ENCODE assay signal across 8 cellular contexts in genomic region chr20:23606652-23607049, GRCh38. TPM values are rescaled to one million over a fixed set of nuclear protein-coding genes. Genes with fewer than 3 reads are reported as not detected.
DNase-seq lines count a peak whose midpoint lies in the region; ATAC-seq and TF ChIP-seq lines count a peak whose summit lies in the region.

No MANE protein-coding gene starts in this region.

- POLR2A ChIA-PET in activated CD4-positive, alpha-beta T cell treated with anti-CD3 and anti-CD28 coated beads, Interleukin-2, amount 10 ng/mL, durations not matched to agents 7 days and 5 days (lab: Charles Lee) = no interaction called here

- H3K9me3 ChIP-seq in lung (ENCODE audit: control insufficient read depth in 2 of 2, insufficient read depth in 1 of 2, low read length in 1 of 2) = peaks cover 0 to 2% of the 10 kb centered on the region in 2 donors

- H3K4me1 Mint-ChIP-seq in activated CD4-positive, alpha-beta T cell treated with anti-CD3 and anti-CD28 coated beads, Interleukin-2, amount 10 ng/mL, durations not matched to agents 7 days and 5 days = no peaks in the 10 kb centered on the region

- peaks cover 3% of the 10 kb centered on the region for H3K27me3 Mint-ChIP-seq in activated CD4-positive, alpha-beta T cell treated with anti-CD3 and anti-CD28 coated beads, Interleukin-2, amount 10 ng/mL, durations not matched to agents 7 days and 5 days

- H3K27ac ChIP-seq in lung (ENCODE audit: low read depth in 1 of 2, low read length in 1 of 2) = no peak overlapping the region

- DNase-seq in C1 segment of cervical spinal cord (lab: John Stamatoyannopoulos, UW) (peak in 10 of 14 donors; percentile 25 to 65 (median 38)), GM19238 (ENCODE audit: insufficient read length, low spot score) (peak; percentile 63), NCI-H510A (lab: John Stamatoyannopoulos, UW) (peak; percentile 45), dermis blood vessel endothelial cell (peak; percentile 78), lung (ENCODE audit: low spot score) (peak; percentile 77)
- peak; percentile 75 for DNase-seq in activated CD4-positive, alpha-beta T cell treated with anti-CD3 and anti-CD28 coated beads, Interleukin-2, amount 10 ng/mL, durations not matched to agents 7 days and 5 days
- peak; percentile 55 to 57 for DNase-seq in stimulated activated CD8-positive, alpha-beta memory T cell treated with anti-CD3 and anti-CD28 coated beads, Interleukin-15, amount 100 ng/mL, for 48 hours (ENCODE audit: low read depth in 2 of 2)

- TF ChIP-seq CTCF in lung (IDR thresholded peaks at IDR 0.05; ENCODE audit: control extremely low read depth, extremely low read depth) = peak; percentile 69

- no peak overlapping the region for H3K4me3 ChIP-seq in lung

- no peaks in the 10 kb centered on the region for H3K27me3 ChIP-seq in lung (ENCODE audit: control insufficient read depth, insufficient read depth)

- CTCF ChIA-PET in activated CD4-positive, alpha-beta T cell treated with anti-CD3 and anti-CD28 coated beads, Interleukin-2, amount 10 ng/mL, durations not matched to agents 7 days and 5 days (lab: Charles Lee) = no interaction called here

- peak; percentile 81 for ATAC-seq in HG03378 (IDR thresholded peaks at IDR 0.05; ENCODE audit: unreplicated experiment)
- ATAC-seq in lung (ENCODE audit: insufficient read depth, low FRiP score) = peak; percentile 84

- peaks cover 0 to under 1% of the 10 kb centered on the region in 2 donors for H3K4me1 ChIP-seq in lung (ENCODE audit: control insufficient read depth in 2 of 2, insufficient read depth in 2 of 2, low read length in 2 of 2)

- no peaks in the 10 kb centered on the region for H3K36me3 Mint-ChIP-seq in activated CD4-positive, alpha-beta T cell treated with anti-CD3 and anti-CD28 coated beads, Interleukin-2, amount 10 ng/mL, durations not matched to agents 7 days and 5 days (ENCODE audit: low read depth)

- H3K9me3 Mint-ChIP-seq in activated CD4-positive, alpha-beta T cell treated with anti-CD3 and anti-CD28 coated beads, Interleukin-2, amount 10 ng/mL, durations not matched to agents 7 days and 5 days = no peaks in the 10 kb centered on the region

- WGBS in lung, 2 donors = 10% methylated on average over 9 of the region's 9 CpGs

- no peaks in the 10 kb centered on the region for H3K36me3 ChIP-seq in lung (ENCODE audit: control insufficient read depth in 2 of 2, insufficient read depth in 2 of 2, low read length in 2 of 2)

- no peak overlapping the region for H3K4me3 Mint-ChIP-seq in activated CD4-positive, alpha-beta T cell treated with anti-CD3 and anti-CD28 coated beads, Interleukin-2, amount 10 ng/mL, durations not matched to agents 7 days and 5 days

- H3K27ac Mint-ChIP-seq in activated CD4-positive, alpha-beta T cell treated with anti-CD3 and anti-CD28 coated beads, Interleukin-2, amount 10 ng/mL, durations not matched to agents 7 days and 5 days = no peak overlapping the region

RNA-seq across cellular contexts. Expression of gene CST9, which starts 0.9 kb away (rescaled TPM):
- total RNA-seq in activated CD4-positive, alpha-beta T cell treated with anti-CD3 and anti-CD28 coated beads, Interleukin-2, amount 10 ng/mL, durations not matched to agents 7 days and 5 days = not detected
- total RNA-seq in dermis blood vessel endothelial cell = not detected in 2 replicates
- total RNA-seq in lung = not detected
- not detected for polyA plus RNA-seq in lung

RNA-seq across cellular contexts. Expression of gene CST3, which starts 31.1 kb away (rescaled TPM):
- total RNA-seq in activated CD4-positive, alpha-beta T cell treated with anti-CD3 and anti-CD28 coated beads, Interleukin-2, amount 10 ng/mL, durations not matched to agents 7 days and 5 days = 1 to 10 TPM; 1.6 to 2.1 TPM
- total RNA-seq in dermis blood vessel endothelial cell = 268 and 284 TPM in 2 replicates
- total RNA-seq in lung = 100 to 1,000 TPM; 238 to 726 TPM
- 100 to 1,000 TPM; 557 to 780 TPM for polyA plus RNA-seq in lung

RNA-seq across cellular contexts. Expression of gene CST9L, which starts 38.4 kb away (rescaled TPM):
- not detected for total RNA-seq in activated CD4-positive, alpha-beta T cell treated with anti-CD3 and anti-CD28 coated beads, Interleukin-2, amount 10 ng/mL, durations not matched to agents 7 days and 5 days
- total RNA-seq in dermis blood vessel endothelial cell (not detected in 2 replicates), lung (not detected)
- not detected for polyA plus RNA-seq in lung

Comparison
In these comparisons a context has a peak if more than half of its experiments do, and no peak if none do; other contexts are left out.
1. RNA of gene CST3, which starts 31.1 kb away (total RNA-seq): 238 to 726 TPM in lung and 268 to 284 TPM in dermis blood vessel endothelial cell; 1.6 to 2.1 TPM in activated CD4-positive, alpha-beta T cell treated with anti-CD3 and anti-CD28 coated beads, Interleukin-2, amount 10 ng/mL, durations not matched to agents 7 days and 5 days; every median in the first group is over 10 times any median in the second.
2. Peak in every context shown above with its lines, with median percentiles within 50 percentile points of each other: DNase-seq.